In genomic region chr1:61950418-61950817, GRCh38 we compare ENCODE assay signal across 12 cellular contexts.
DNase-seq lines count a peak whose midpoint lies in the region; ATAC-seq, FAIRE-seq and TF ChIP-seq lines count a peak whose summit lies in the region.
"Had no signal": no experiment of that assay in that cellular context is flagged by ENCODE, and none has a peak within 500 bp of the region (broad histone marks: within the 10 kb centered on the region; RNA-seq: fewer than 3 reads in every experiment).

No MANE protein-coding gene starts in this region.

- intact Hi-C loops in left ventricle myocardium inferior (cut with micrococcal nuclease) (loop anchor here (10.0 kb wide), 1 partner anchor 114 kb away; no protein-coding TSS in a partner anchor), Right ventricle myocardium inferior (cut with DNase I) (loop anchor here (5.0 kb wide), 1 partner anchor 63 kb away; no protein-coding TSS in a partner anchor), esophagus squamous epithelium (cut with DNase I) (no loop called here)
- intact Hi-C loops in activated T-helper 2 cell treated with anti-CD3 and anti-CD28 coated beads, Interferon-gamma antibody, Interleukin-2, Interleukin-4, amounts not matched to agents 10 μg/mL and 5 μg/mL and 100 μg/mL, durations not matched to agents 14 hours and 24 hours and 36 hours (cut with micrococcal nuclease) = no loop called here

- H3K4me3 ChIP-seq in left ventricle myocardium inferior = no peak overlapping the region
- no peak overlapping the region for H3K4me3 ChIP-seq in esophagus squamous epithelium

- peak overlapping the region; percentile 87 for H3K27ac ChIP-seq in left ventricle myocardium inferior (replicated peaks)
- no peak overlapping the region for H3K27ac ChIP-seq in esophagus squamous epithelium

- no peaks in the 10 kb centered on the region for H3K27me3 Mint-ChIP-seq in activated T-helper 2 cell treated with anti-CD3 and anti-CD28 coated beads, Interferon-gamma antibody, Interleukin-2, Interleukin-4, amounts not matched to agents 10 μg/mL and 5 μg/mL and 100 μg/mL, durations not matched to agents 14 hours and 24 hours and 36 hours (ENCODE audit: low read depth)
- H3K27me3 Mint-ChIP-seq: CD4-positive, CD25-positive, alpha-beta regulatory T cell; stimulated activated naive CD8-positive, alpha-beta T cell treated with anti-CD3 and anti-CD28 coated beads, Interleukin-15, Interleukin-2, amounts not matched to agents 100 ng/mL and 50 ng/mL, for 24 hours had no signal

- no peak overlapping the region for H3K27ac Mint-ChIP-seq in activated T-helper 2 cell treated with anti-CD3 and anti-CD28 coated beads, Interferon-gamma antibody, Interleukin-2, Interleukin-4, amounts not matched to agents 10 μg/mL and 5 μg/mL and 100 μg/mL, durations not matched to agents 14 hours and 24 hours and 36 hours
- H3K27ac Mint-ChIP-seq: CD4-positive, CD25-positive, alpha-beta regulatory T cell; stimulated activated naive CD8-positive, alpha-beta T cell treated with anti-CD3 and anti-CD28 coated beads, Interleukin-15, Interleukin-2, amounts not matched to agents 100 ng/mL and 50 ng/mL, for 24 hours had no signal

- H3K4me1 ChIP-seq in left ventricle myocardium inferior = peaks cover 15% of the 10 kb centered on the region
- H3K4me1 ChIP-seq in esophagus squamous epithelium = peaks cover 0 to 7% (median 0%) of the 10 kb centered on the region in 3 donors

- WGBS in esophagus squamous epithelium, 2 donors = 41 to 42% methylated on average over 2 of the region's 2 CpGs

- no peaks in the 10 kb centered on the region for H3K36me3 ChIP-seq in left ventricle myocardium inferior
- no peaks in the 10 kb centered on the region for H3K36me3 ChIP-seq in esophagus squamous epithelium

- no peaks in the 10 kb centered on the region for H3K36me3 Mint-ChIP-seq in activated T-helper 2 cell treated with anti-CD3 and anti-CD28 coated beads, Interferon-gamma antibody, Interleukin-2, Interleukin-4, amounts not matched to agents 10 μg/mL and 5 μg/mL and 100 μg/mL, durations not matched to agents 14 hours and 24 hours and 36 hours (ENCODE audit: low read depth)

- TF ChIP-seq POLR2A in esophagus squamous epithelium (IDR thresholded peaks at IDR 0.05) = no peak

- H3K9me3 ChIP-seq in left ventricle myocardium inferior (replicated peaks) = peaks cover 4% of the 10 kb centered on the region
- no peaks in the 10 kb centered on the region for H3K9me3 ChIP-seq in esophagus squamous epithelium

- FAIRE-seq in urothelium cell line (lab: Jason Lieb, UNC) = no peak

- no peak for DNase-seq in left ventricle myocardium inferior
- no peak for DNase-seq in Right ventricle myocardium inferior (ENCODE audit: missing footprints)
- peak; percentile 1 for DNase-seq in RPMI7951 (ENCODE audit: low read depth)
- peak; percentile 11 for DNase-seq in foreskin melanocyte
- peak; percentile 37 for DNase-seq in urothelium cell line (ENCODE audit: low spot score)
- DNase-seq in T-helper 1 cell = no peak
- no peak for DNase-seq in activated T-helper 2 cell treated with anti-CD3 and anti-CD28 coated beads, Interferon-gamma antibody, Interleukin-2, Interleukin-4, amounts not matched to agents 10 μg/mL and 5 μg/mL and 100 μg/mL, durations not matched to agents 14 hours and 24 hours and 36 hours (ENCODE audit: low spot score)
- no peak for DNase-seq in esophagus squamous epithelium (lab: John Stamatoyannopoulos, UW)
- DNase-seq: activated naive CD4-positive, alpha-beta T cell treated with Interleukin-2 at 50 U/mL for 16 hours had no signal

- ATAC-seq in Right ventricle myocardium inferior = no peak
- ATAC-seq: sciatic nerve had no signal

- H3K27me3 ChIP-seq in left ventricle myocardium inferior (ENCODE audit: low read depth) = no peaks in the 10 kb centered on the region
- no peaks in the 10 kb centered on the region for H3K27me3 ChIP-seq in esophagus squamous epithelium

- H3K4me3 Mint-ChIP-seq in activated T-helper 2 cell treated with anti-CD3 and anti-CD28 coated beads, Interferon-gamma antibody, Interleukin-2, Interleukin-4, amounts not matched to agents 10 μg/mL and 5 μg/mL and 100 μg/mL, durations not matched to agents 14 hours and 24 hours and 36 hours (ENCODE audit: low read depth) = no peak overlapping the region
- H3K4me3 Mint-ChIP-seq: CD4-positive, CD25-positive, alpha-beta regulatory T cell; stimulated activated naive CD8-positive, alpha-beta T cell treated with anti-CD3 and anti-CD28 coated beads, Interleukin-15, Interleukin-2, amounts not matched to agents 100 ng/mL and 50 ng/mL, for 24 hours had no signal

- TF ChIP-seq CTCF in left ventricle myocardium inferior (IDR thresholded peaks at IDR 0.05; ENCODE audit: borderline replicate concordance) (peak; percentile 43), esophagus squamous epithelium (IDR thresholded peaks at IDR 0.05) (no peak)

- no peaks in the 10 kb centered on the region for H3K4me1 Mint-ChIP-seq in activated T-helper 2 cell treated with anti-CD3 and anti-CD28 coated beads, Interferon-gamma antibody, Interleukin-2, Interleukin-4, amounts not matched to agents 10 μg/mL and 5 μg/mL and 100 μg/mL, durations not matched to agents 14 hours and 24 hours and 36 hours (ENCODE audit: low read depth)
- H3K4me1 Mint-ChIP-seq: CD4-positive, CD25-positive, alpha-beta regulatory T cell had no signal

- H3K9me3 Mint-ChIP-seq in activated T-helper 2 cell treated with anti-CD3 and anti-CD28 coated beads, Interferon-gamma antibody, Interleukin-2, Interleukin-4, amounts not matched to agents 10 μg/mL and 5 μg/mL and 100 μg/mL, durations not matched to agents 14 hours and 24 hours and 36 hours = no peaks in the 10 kb centered on the region
- H3K9me3 Mint-ChIP-seq: stimulated activated naive CD8-positive, alpha-beta T cell treated with anti-CD3 and anti-CD28 coated beads, Interleukin-15, Interleukin-2, amounts not matched to agents 100 ng/mL and 50 ng/mL, for 24 hours had no signal

Comparison
In these comparisons a context has a peak if more than half of its experiments do, and no peak if none do; other contexts are left out.
1. DNase-seq: peak in RPMI7951 (single experiment), foreskin melanocyte (single experiment) and urothelium cell line (single experiment); none in left ventricle myocardium inferior (single experiment), Right ventricle myocardium inferior (single experiment), T-helper 1 cell (0 of 5), activated T-helper 2 cell treated with anti-CD3 and anti-CD28 coated beads, Interferon-gamma antibody, Interleukin-2, Interleukin-4, amounts not matched to agents 10 μg/mL and 5 μg/mL and 100 μg/mL, durations not matched to agents 14 hours and 24 hours and 36 hours (single experiment) and esophagus squamous epithelium (single experiment).
2. intact Hi-C loops: an anchor here in left ventricle myocardium inferior (10.0 kb wide) and Right ventricle myocardium inferior (5.0 kb wide); none called in activated T-helper 2 cell treated with anti-CD3 and anti-CD28 coated beads, Interferon-gamma antibody, Interleukin-2, Interleukin-4, amounts not matched to agents 10 μg/mL and 5 μg/mL and 100 μg/mL, durations not matched to agents 14 hours and 24 hours and 36 hours and esophagus squamous epithelium.